23 cellular contexts compared by ENCODE assay signal in the genomic region with DNA sequence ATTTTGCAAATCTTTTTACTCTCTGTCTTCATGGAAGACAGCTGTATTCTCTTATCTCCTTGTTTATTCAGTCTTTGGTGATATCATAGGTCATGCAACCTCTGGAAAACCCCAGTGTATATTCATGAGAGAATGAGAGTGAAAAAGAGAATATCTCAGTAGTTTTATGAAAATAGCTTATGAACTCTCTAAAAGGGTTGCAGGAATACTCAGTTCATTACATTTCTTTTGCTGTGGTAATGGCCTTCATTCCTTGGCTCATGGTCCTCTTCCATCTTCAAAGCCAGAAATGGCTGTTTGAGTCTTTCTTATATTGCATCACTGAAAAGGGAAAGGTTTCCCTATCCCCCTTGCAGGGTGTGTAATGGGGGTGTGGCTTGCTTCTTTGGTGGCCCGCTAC.
DNase-seq lines count a peak whose midpoint lies in the region; ATAC-seq and TF ChIP-seq lines count a peak whose summit lies in the region.
"Had no signal": no experiment of that assay in that cellular context is flagged by ENCODE, and none has a peak within 500 bp of the region (broad histone marks: within the 10 kb centered on the region; RNA-seq: fewer than 3 reads in every experiment).

No MANE protein-coding gene starts in this region.

- POLR2A ChIA-PET in activated CD4-positive, alpha-beta T cell treated with anti-CD3 and anti-CD28 coated beads for 36 hours (lab: Charles Lee): no interaction called here

- CTCF ChIA-PET in activated CD4-positive, alpha-beta T cell treated with anti-CD3 and anti-CD28 coated beads for 36 hours (lab: Charles Lee): no interaction called here

- no peak for DNase-seq in activated CD4-positive, alpha-beta T cell treated with anti-CD3 and anti-CD28 coated beads for 36 hours
- DNase-seq in activated CD4-positive, alpha-beta T cell treated with anti-CD3 and anti-CD28 coated beads, Interleukin-2, amount 10 ng/mL, durations not matched to agents 24 days and 14 days: no peak
- peak; percentile 25 for DNase-seq in RPMI7951 (ENCODE audit: low read depth)
- peak; percentile 16 for DNase-seq in fibroblast of pulmonary artery (ENCODE audit: low read depth)
- peak; percentile 10 for DNase-seq in pulmonary artery endothelial cell (ENCODE audit: low read depth, low spot score)
- no peak for DNase-seq in stimulated activated CD8-positive, alpha-beta memory T cell treated with anti-CD3 and anti-CD28 coated beads, Interleukin-4, amount 100 ng/mL, for 48 hours
- no peak for DNase-seq in NCI-H2171 treated with DMSO at 0.1 percent for 48 hours (lab: John Stamatoyannopoulos, UW)
- DNase-seq: activated CD4-positive, alpha-beta memory T cell treated with anti-CD3 and anti-CD28 coated beads, Interleukin-2, amount 10 ng/mL, durations not matched to agents 7 days and 5 days; activated naive CD8-positive, alpha-beta T cell treated with anti-CD3 and anti-CD28 coated beads, Interleukin-2, amount 10 ng/mL, durations not matched to agents 7 days and 5 days; activated T-cell treated with anti-CD3 and anti-CD28 coated beads, Interleukin-2, amount 50 U/mL, for 48 hours; dermis blood vessel endothelial cell; GDM1; HCEC 1CT; head of caudate nucleus; immature natural killer cell; naive B cell; NCI-H748 treated with DMSO at 0.1 percent for 48 hours; PC-3; stimulated activated CD4-positive, alpha-beta T cell treated with anti-CD3 and anti-CD28 coated beads, Interleukin-2, amount 100 ng/mL, for 48 hours had no signal

- no peak for TF ChIP-seq CTCF in fibroblast of pulmonary artery (IDR thresholded peaks at IDR 0.05; ENCODE audit: low read length, missing control alignments)

- intact Hi-C loops in activated CD4-positive, alpha-beta T cell treated with anti-CD3 and anti-CD28 coated beads for 36 hours (cut with DNase I, micrococcal nuclease): no loop called here
- intact Hi-C loops in activated CD4-positive, alpha-beta T cell treated with anti-CD3 and anti-CD28 coated beads, Interleukin-2, amount 10 ng/mL, durations not matched to agents 24 days and 14 days (cut with micrococcal nuclease): no loop called here

- H3K27me3 Mint-ChIP-seq in activated CD4-positive, alpha-beta T cell treated with anti-CD3 and anti-CD28 coated beads for 36 hours: no peaks in the 10 kb centered on the region
- H3K27me3 Mint-ChIP-seq in activated CD4-positive, alpha-beta T cell treated with anti-CD3 and anti-CD28 coated beads, Interleukin-2, amount 10 ng/mL, durations not matched to agents 24 days and 14 days: no peaks in the 10 kb centered on the region
- H3K27me3 Mint-ChIP-seq: activated CD4-positive, alpha-beta memory T cell treated with anti-CD3 and anti-CD28 coated beads, Interleukin-2, amount 10 ng/mL, durations not matched to agents 7 days and 5 days; activated naive CD8-positive, alpha-beta T cell treated with anti-CD3 and anti-CD28 coated beads, Interleukin-2, amount 10 ng/mL, durations not matched to agents 7 days and 5 days; naive B cell had no signal

- no peak overlapping the region for H3K4me3 ChIP-seq in fibroblast of pulmonary artery (replicated peaks; ENCODE audit: low read depth, low read length)
- H3K4me3 ChIP-seq: BLaER1, SJCRH30 had no signal

- peak; percentile 36 for ATAC-seq in activated CD4-positive, alpha-beta T cell treated with anti-CD3 and anti-CD28 coated beads for 36 hours
- no peak for ATAC-seq in HG03520 (IDR thresholded peaks at IDR 0.05; ENCODE audit: unreplicated experiment)
- ATAC-seq: PC-3 had no signal

- H3K4me1 Mint-ChIP-seq in activated CD4-positive, alpha-beta T cell treated with anti-CD3 and anti-CD28 coated beads for 36 hours: peaks cover 5% of the 10 kb centered on the region
- H3K4me1 Mint-ChIP-seq in activated CD4-positive, alpha-beta T cell treated with anti-CD3 and anti-CD28 coated beads, Interleukin-2, amount 10 ng/mL, durations not matched to agents 24 days and 14 days: no peaks in the 10 kb centered on the region
- H3K4me1 Mint-ChIP-seq: activated CD4-positive, alpha-beta memory T cell treated with anti-CD3 and anti-CD28 coated beads, Interleukin-2, amount 10 ng/mL, durations not matched to agents 7 days and 5 days; activated naive CD8-positive, alpha-beta T cell treated with anti-CD3 and anti-CD28 coated beads, Interleukin-2, amount 10 ng/mL, durations not matched to agents 7 days and 5 days; immature natural killer cell had no signal

- H3K4me3 Mint-ChIP-seq in activated CD4-positive, alpha-beta T cell treated with anti-CD3 and anti-CD28 coated beads for 36 hours: no peak overlapping the region
- no peak overlapping the region for H3K4me3 Mint-ChIP-seq in activated CD4-positive, alpha-beta T cell treated with anti-CD3 and anti-CD28 coated beads, Interleukin-2, amount 10 ng/mL, durations not matched to agents 24 days and 14 days
- H3K4me3 Mint-ChIP-seq: activated CD4-positive, alpha-beta memory T cell treated with anti-CD3 and anti-CD28 coated beads, Interleukin-2, amount 10 ng/mL, durations not matched to agents 7 days and 5 days; activated naive CD8-positive, alpha-beta T cell treated with anti-CD3 and anti-CD28 coated beads, Interleukin-2, amount 10 ng/mL, durations not matched to agents 7 days and 5 days; immature natural killer cell; naive B cell; T-helper 1 cell treated with Interleukin-12 subunit alpha and Interleukin-12 subunit beta and Interleukin-4 antibody, amounts not matched to agents 30 μg/mL and 1 μg/mL, for 36 hours had no signal

- peaks cover 7% of the 10 kb centered on the region for H3K36me3 Mint-ChIP-seq in activated CD4-positive, alpha-beta T cell treated with anti-CD3 and anti-CD28 coated beads for 36 hours (ENCODE audit: low read depth)
- no peaks in the 10 kb centered on the region for H3K36me3 Mint-ChIP-seq in activated CD4-positive, alpha-beta T cell treated with anti-CD3 and anti-CD28 coated beads, Interleukin-2, amount 10 ng/mL, durations not matched to agents 24 days and 14 days (ENCODE audit: low read depth)

- no peak overlapping the region for H3K27ac Mint-ChIP-seq in activated CD4-positive, alpha-beta T cell treated with anti-CD3 and anti-CD28 coated beads for 36 hours
- H3K27ac Mint-ChIP-seq in activated CD4-positive, alpha-beta T cell treated with anti-CD3 and anti-CD28 coated beads, Interleukin-2, amount 10 ng/mL, durations not matched to agents 24 days and 14 days: no peak overlapping the region
- H3K27ac Mint-ChIP-seq: activated CD4-positive, alpha-beta memory T cell treated with anti-CD3 and anti-CD28 coated beads, Interleukin-2, amount 10 ng/mL, durations not matched to agents 7 days and 5 days; activated naive CD8-positive, alpha-beta T cell treated with anti-CD3 and anti-CD28 coated beads, Interleukin-2, amount 10 ng/mL, durations not matched to agents 7 days and 5 days; immature natural killer cell; T-helper 1 cell treated with Interleukin-12 subunit alpha and Interleukin-12 subunit beta and Interleukin-4 antibody, amounts not matched to agents 30 μg/mL and 1 μg/mL, for 36 hours had no signal

- no peaks in the 10 kb centered on the region for H3K9me3 Mint-ChIP-seq in activated CD4-positive, alpha-beta T cell treated with anti-CD3 and anti-CD28 coated beads for 36 hours (ENCODE audit: low read depth)
- H3K9me3 Mint-ChIP-seq in activated CD4-positive, alpha-beta T cell treated with anti-CD3 and anti-CD28 coated beads, Interleukin-2, amount 10 ng/mL, durations not matched to agents 24 days and 14 days: no peaks in the 10 kb centered on the region
- H3K9me3 Mint-ChIP-seq: activated CD4-positive, alpha-beta memory T cell treated with anti-CD3 and anti-CD28 coated beads, Interleukin-2, amount 10 ng/mL, durations not matched to agents 7 days and 5 days; immature natural killer cell; naive B cell; T-helper 1 cell treated with Interleukin-12 subunit alpha and Interleukin-12 subunit beta and Interleukin-4 antibody, amounts not matched to agents 30 μg/mL and 1 μg/mL, for 36 hours had no signal

Comparison
In these comparisons a context has a peak if more than half of its experiments do, and no peak if none do; other contexts are left out.
1. DNase-seq: peak in RPMI7951 (single experiment), fibroblast of pulmonary artery (single experiment) and pulmonary artery endothelial cell (single experiment); none in activated CD4-positive, alpha-beta T cell treated with anti-CD3 and anti-CD28 coated beads for 36 hours (single experiment), activated CD4-positive, alpha-beta T cell treated with anti-CD3 and anti-CD28 coated beads, Interleukin-2, amount 10 ng/mL, durations not matched to agents 24 days and 14 days (single experiment), stimulated activated CD8-positive, alpha-beta memory T cell treated with anti-CD3 and anti-CD28 coated beads, Interleukin-4, amount 100 ng/mL, for 48 hours (single experiment) and NCI-H2171 treated with DMSO at 0.1 percent for 48 hours (single experiment).